Comparison of ENCODE assay signal across 1 cellular context in the genomic region with DNA sequence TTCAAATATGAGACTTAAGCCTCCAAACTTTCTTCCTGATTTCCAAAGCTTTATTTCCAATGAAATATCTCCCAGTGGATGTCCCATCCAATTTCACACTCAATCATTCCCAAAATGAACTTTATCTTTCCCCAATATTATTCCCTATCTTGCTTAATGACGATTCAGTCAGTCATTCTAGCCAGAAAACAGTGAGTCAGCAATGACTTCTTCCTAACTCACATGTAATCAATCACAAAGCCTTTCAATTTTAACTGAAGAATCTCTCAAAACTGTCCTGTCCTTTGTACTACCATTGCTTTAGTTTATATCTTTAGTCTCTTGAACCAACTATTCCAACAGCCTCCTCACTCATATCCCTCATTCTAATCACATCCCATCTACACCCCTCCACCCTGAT.
TF ChIP-seq lines count a peak whose summit lies in the region.

No MANE protein-coding gene starts in this region.

TF ChIP-seq in WTC11, 78 proteins besides CTCF, POLR2A, EP300 and RAD21 (continued from another document):
- TF ChIP-seq, protein P1, sequence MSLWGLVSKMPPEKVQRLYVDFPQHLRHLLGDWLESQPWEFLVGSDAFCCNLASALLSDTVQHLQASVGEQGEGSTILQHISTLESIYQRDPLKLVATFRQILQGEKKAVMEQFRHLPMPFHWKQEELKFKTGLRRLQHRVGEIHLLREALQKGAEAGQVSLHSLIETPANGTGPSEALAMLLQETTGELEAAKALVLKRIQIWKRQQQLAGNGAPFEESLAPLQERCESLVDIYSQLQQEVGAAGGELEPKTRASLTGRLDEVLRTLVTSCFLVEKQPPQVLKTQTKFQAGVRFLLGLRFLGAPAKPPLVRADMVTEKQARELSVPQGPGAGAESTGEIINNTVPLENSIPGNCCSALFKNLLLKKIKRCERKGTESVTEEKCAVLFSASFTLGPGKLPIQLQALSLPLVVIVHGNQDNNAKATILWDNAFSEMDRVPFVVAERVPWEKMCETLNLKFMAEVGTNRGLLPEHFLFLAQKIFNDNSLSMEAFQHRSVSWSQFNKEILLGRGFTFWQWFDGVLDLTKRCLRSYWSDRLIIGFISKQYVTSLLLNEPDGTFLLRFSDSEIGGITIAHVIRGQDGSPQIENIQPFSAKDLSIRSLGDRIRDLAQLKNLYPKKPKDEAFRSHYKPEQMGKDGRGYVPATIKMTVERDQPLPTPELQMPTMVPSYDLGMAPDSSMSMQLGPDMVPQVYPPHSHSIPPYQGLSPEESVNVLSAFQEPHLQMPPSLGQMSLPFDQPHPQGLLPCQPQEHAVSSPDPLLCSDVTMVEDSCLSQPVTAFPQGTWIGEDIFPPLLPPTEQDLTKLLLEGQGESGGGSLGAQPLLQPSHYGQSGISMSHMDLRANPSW (CRISPR knock-in tag; conservative IDR thresholded peaks at IDR 0.05; ENCODE audit: low read depth): no peak
- TF ChIP-seq, protein P2, sequence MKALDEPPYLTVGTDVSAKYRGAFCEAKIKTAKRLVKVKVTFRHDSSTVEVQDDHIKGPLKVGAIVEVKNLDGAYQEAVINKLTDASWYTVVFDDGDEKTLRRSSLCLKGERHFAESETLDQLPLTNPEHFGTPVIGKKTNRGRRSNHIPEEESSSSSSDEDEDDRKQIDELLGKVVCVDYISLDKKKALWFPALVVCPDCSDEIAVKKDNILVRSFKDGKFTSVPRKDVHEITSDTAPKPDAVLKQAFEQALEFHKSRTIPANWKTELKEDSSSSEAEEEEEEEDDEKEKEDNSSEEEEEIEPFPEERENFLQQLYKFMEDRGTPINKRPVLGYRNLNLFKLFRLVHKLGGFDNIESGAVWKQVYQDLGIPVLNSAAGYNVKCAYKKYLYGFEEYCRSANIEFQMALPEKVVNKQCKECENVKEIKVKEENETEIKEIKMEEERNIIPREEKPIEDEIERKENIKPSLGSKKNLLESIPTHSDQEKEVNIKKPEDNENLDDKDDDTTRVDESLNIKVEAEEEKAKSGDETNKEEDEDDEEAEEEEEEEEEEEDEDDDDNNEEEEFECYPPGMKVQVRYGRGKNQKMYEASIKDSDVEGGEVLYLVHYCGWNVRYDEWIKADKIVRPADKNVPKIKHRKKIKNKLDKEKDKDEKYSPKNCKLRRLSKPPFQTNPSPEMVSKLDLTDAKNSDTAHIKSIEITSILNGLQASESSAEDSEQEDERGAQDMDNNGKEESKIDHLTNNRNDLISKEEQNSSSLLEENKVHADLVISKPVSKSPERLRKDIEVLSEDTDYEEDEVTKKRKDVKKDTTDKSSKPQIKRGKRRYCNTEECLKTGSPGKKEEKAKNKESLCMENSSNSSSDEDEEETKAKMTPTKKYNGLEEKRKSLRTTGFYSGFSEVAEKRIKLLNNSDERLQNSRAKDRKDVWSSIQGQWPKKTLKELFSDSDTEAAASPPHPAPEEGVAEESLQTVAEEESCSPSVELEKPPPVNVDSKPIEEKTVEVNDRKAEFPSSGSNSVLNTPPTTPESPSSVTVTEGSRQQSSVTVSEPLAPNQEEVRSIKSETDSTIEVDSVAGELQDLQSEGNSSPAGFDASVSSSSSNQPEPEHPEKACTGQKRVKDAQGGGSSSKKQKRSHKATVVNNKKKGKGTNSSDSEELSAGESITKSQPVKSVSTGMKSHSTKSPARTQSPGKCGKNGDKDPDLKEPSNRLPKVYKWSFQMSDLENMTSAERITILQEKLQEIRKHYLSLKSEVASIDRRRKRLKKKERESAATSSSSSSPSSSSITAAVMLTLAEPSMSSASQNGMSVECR (CRISPR knock-in tag; IDR thresholded peaks at IDR 0.05; ENCODE audit: borderline replicate concordance): no peak
- TF ChIP-seq NR2C2 (CRISPR knock-in tag; IDR thresholded peaks at IDR 0.05) (no peak), RORB (CRISPR knock-in tag; IDR thresholded peaks at IDR 0.05) (no peak), JAZF1 (CRISPR knock-in tag; IDR thresholded peaks at IDR 0.05) (no peak), NR1H2 (CRISPR knock-in tag; IDR thresholded peaks at IDR 0.05) (no peak), ZNF263 (CRISPR knock-in tag; IDR thresholded peaks at IDR 0.05; ENCODE audit: low read depth) (no peak), ZNF671 (CRISPR knock-in tag; IDR thresholded peaks at IDR 0.05) (no peak), JUN (CRISPR knock-in tag; IDR thresholded peaks at IDR 0.05) (no peak), ZNF317 (CRISPR knock-in tag; IDR thresholded peaks at IDR 0.05; ENCODE audit: borderline replicate concordance, low read depth) (no peak), ETV6 (CRISPR knock-in tag; IDR thresholded peaks at IDR 0.05) (no peak)
- TF ChIP-seq, protein P3, sequence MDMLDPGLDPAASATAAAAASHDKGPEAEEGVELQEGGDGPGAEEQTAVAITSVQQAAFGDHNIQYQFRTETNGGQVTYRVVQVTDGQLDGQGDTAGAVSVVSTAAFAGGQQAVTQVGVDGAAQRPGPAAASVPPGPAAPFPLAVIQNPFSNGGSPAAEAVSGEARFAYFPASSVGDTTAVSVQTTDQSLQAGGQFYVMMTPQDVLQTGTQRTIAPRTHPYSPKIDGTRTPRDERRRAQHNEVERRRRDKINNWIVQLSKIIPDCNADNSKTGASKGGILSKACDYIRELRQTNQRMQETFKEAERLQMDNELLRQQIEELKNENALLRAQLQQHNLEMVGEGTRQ (CRISPR knock-in tag; IDR thresholded peaks at IDR 0.05): no peak
- TF ChIP-seq, protein P4, sequence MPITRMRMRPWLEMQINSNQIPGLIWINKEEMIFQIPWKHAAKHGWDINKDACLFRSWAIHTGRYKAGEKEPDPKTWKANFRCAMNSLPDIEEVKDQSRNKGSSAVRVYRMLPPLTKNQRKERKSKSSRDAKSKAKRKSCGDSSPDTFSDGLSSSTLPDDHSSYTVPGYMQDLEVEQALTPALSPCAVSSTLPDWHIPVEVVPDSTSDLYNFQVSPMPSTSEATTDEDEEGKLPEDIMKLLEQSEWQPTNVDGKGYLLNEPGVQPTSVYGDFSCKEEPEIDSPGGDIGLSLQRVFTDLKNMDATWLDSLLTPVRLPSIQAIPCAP (CRISPR knock-in tag; IDR thresholded peaks at IDR 0.05): no peak
- TF ChIP-seq, protein P5, sequence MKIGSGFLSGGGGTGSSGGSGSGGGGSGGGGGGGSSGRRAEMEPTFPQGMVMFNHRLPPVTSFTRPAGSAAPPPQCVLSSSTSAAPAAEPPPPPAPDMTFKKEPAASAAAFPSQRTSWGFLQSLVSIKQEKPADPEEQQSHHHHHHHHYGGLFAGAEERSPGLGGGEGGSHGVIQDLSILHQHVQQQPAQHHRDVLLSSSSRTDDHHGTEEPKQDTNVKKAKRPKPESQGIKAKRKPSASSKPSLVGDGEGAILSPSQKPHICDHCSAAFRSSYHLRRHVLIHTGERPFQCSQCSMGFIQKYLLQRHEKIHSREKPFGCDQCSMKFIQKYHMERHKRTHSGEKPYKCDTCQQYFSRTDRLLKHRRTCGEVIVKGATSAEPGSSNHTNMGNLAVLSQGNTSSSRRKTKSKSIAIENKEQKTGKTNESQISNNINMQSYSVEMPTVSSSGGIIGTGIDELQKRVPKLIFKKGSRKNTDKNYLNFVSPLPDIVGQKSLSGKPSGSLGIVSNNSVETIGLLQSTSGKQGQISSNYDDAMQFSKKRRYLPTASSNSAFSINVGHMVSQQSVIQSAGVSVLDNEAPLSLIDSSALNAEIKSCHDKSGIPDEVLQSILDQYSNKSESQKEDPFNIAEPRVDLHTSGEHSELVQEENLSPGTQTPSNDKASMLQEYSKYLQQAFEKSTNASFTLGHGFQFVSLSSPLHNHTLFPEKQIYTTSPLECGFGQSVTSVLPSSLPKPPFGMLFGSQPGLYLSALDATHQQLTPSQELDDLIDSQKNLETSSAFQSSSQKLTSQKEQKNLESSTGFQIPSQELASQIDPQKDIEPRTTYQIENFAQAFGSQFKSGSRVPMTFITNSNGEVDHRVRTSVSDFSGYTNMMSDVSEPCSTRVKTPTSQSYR (CRISPR knock-in tag; IDR thresholded peaks at IDR 0.05): no peak
